Comparison of ENCODE assay signal across 8 cellular contexts in the genomic region with DNA sequence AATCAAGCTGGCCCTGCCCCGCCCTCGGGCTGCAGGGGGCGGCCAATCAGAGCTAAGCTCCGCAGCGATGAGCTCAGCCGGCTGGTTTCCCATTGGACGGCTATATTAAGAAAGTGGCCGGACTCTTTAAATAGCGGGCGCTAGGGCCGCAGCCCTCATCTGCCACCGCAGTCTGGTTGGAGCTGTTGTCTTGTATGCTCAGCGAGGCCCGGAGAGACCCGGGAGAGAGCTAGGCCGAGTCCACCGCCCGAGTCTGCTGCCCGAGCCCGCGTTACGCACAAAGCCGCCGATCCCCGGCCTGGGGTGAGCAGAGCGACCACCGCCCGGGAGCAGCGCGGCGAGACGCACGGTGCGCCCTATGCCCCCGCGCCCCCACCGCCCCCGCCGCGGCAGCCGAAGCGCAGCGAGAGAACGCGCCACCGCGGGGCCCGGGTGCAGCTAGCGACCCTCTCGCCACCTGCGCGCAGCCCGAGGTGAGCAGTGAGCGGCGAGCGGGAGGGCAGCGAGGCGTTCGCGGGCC. TPM values are rescaled to one million over a fixed set of nuclear protein-coding genes. Genes with fewer than 3 reads are reported as not detected.
DNase-seq lines count a peak whose midpoint lies in the region; ATAC-seq and TF ChIP-seq lines count a peak whose summit lies in the region.

TSS of gene RHOB (plus strand) at position 158 of the 520 bp plus-strand sequence. CDS start 392 bp downstream, outside the sequence.

- peak within 1 kb of the TSS; percentile 95 to 99 (median 98) for H3K27ac ChIP-seq in adrenal gland
- peak within 1 kb of the TSS; percentile 89 for H3K27ac ChIP-seq in trophoblast cell (ENCODE audit: low read depth, low read length)
- peak within 1 kb of the TSS; percentile 95 to 99 (median 98) for H3K27ac ChIP-seq in tibial nerve

- H2BK12ac ChIP-seq in trophoblast cell (ENCODE audit: low read length), result peak within 1 kb of the TSS; percentile 98

- peaks cover 23% of the 10 kb centered on the region for H3K79me2 ChIP-seq in trophoblast cell (ENCODE audit: control insufficient read depth, insufficient read depth, low read length, poor library complexity)

- TF ChIP-seq EP300 in tibial nerve (IDR thresholded peaks at IDR 0.05), result peak; percentile 80 to 100

- peaks cover 0 to 12% (median 2%) of the 10 kb centered on the region in 3 donors for H3K4me1 Mint-ChIP-seq in T-cell

- CTCF ChIA-PET in T-cell (lab: Charles Lee), result interaction anchor here (0.6 to 1.9 kb wide), 12 partner anchors 10 to 215 kb away, joined by 3 to 20 read pairs (median 3); partner anchors contain the start of gene HS1BP3 (in 2 of the 2)

- peak within 1 kb of the TSS; percentile 84 for H3K14ac ChIP-seq in trophoblast cell (ENCODE audit: low read length)

- peaks cover 34% of the 10 kb centered on the region for H3K79me1 ChIP-seq in trophoblast cell (ENCODE audit: low read length)

- ATAC-seq in HG02678 (IDR thresholded peaks at IDR 0.05; ENCODE audit: unreplicated experiment), result peak; percentile 97
- ATAC-seq in T-cell (replicated peaks in 1 of 4), result peak; percentile 92 to 97 (median 96)

- intact Hi-C loops in adrenal gland (cut with DNase I), result loop anchor here in 1 of 2 donors (5.0 kb wide), 1 partner anchor 190 kb away; no protein-coding TSS in a partner anchor
- intact Hi-C loops in cardiac septum (cut with DNase I), result loop anchor here (1.0 kb wide), 1 partner anchor 175 kb away; no protein-coding TSS in a partner anchor

- H3K27me3 ChIP-seq in adrenal gland, result no peaks in the 10 kb centered on the region
- no peaks in the 10 kb centered on the region for H3K27me3 ChIP-seq in trophoblast cell (ENCODE audit: insufficient read depth, low read length)
- H3K27me3 ChIP-seq in tibial nerve, result no peaks in the 10 kb centered on the region

- peak within 1 kb of the TSS; percentile 97 for H2AK5ac ChIP-seq in trophoblast cell (ENCODE audit: low read length)

- H3K4me2 ChIP-seq in trophoblast cell (ENCODE audit: low read length), result peak within 1 kb of the TSS; percentile 87

- H3K4me1 ChIP-seq in adrenal gland (replicated peaks in 1 of 2) (peaks cover 40% of the 10 kb centered on the region in 2 donors), trophoblast cell (ENCODE audit: control insufficient read depth in 1 of 2, insufficient read depth in 2 of 2, low read length in 2 of 2) (peaks cover 20 to 24% of the 10 kb centered on the region in 2 experiments), tibial nerve (peaks cover 0 to 45% (median 11%) of the 10 kb centered on the region in 4 donors)

- peak within 1 kb of the TSS; percentile 85 for H2BK120ac ChIP-seq in trophoblast cell (ENCODE audit: insufficient read depth, low read length, poor library complexity)

- no peaks in the 10 kb centered on the region for H3K9me3 Mint-ChIP-seq in T-cell

- H3K4me3 ChIP-seq in GM12865 (ENCODE audit: low read depth, low read length), result peak within 1 kb of the TSS; percentile 77
- peak within 1 kb of the TSS; percentile 77 to 99 (median 90) for H3K4me3 ChIP-seq in adrenal gland
- H3K4me3 ChIP-seq in trophoblast cell (ENCODE audit: low read depth, low read length), result peak within 1 kb of the TSS; percentile 93
- H3K4me3 ChIP-seq in tibial nerve, result peak within 1 kb of the TSS; percentile 68 to 93 (median 86)

- POLR2A ChIA-PET in T-cell (lab: Charles Lee), result interaction anchor here (0.5 to 2.0 kb wide), 21 partner anchors 9 to 1887 kb away, joined by 3 to 22 read pairs (median 3); partner anchors contain the start of genes HS1BP3 (in 2 of the 2) and LDAH (in 1 of the 2)

- no peaks in the 10 kb centered on the region for H3K9me3 ChIP-seq in adrenal gland (replicated peaks in 1 of 3)
- peaks cover 6% of the 10 kb centered on the region for H3K9me3 ChIP-seq in trophoblast cell (ENCODE audit: insufficient read depth, low read depth, low read length)
- no peaks in the 10 kb centered on the region for H3K9me3 ChIP-seq in tibial nerve

- DNase-seq in GM12865 (ENCODE audit: low read depth), result peak; percentile 98
- peak; percentile 99 to 100 (median 99) for DNase-seq in NCI-H1417 (lab: John Stamatoyannopoulos, UW)
- peak; percentile 55 to 88 (median 81) for DNase-seq in T-cell
- peak; percentile 97 to 100 (median 99) for DNase-seq in adrenal gland
- peak; percentile 98 for DNase-seq in cardiac septum (ENCODE audit: low spot score)
- peak; percentile 99 to 100 for DNase-seq in trophoblast cell
- peak; percentile 96 to 99 for DNase-seq in tibial nerve (ENCODE audit: low spot score in 2 of 2)

- peak within 1 kb of the TSS; percentile 76 to 81 (median 78) for H3K4me3 Mint-ChIP-seq in T-cell

- TF ChIP-seq CTCF in GM12865 (IDR thresholded peaks at IDR 0.05; ENCODE audit: insufficient read depth, low read depth, low read length, missing control alignments), result no peak
- peak in 1 of 6 experiments; percentile 36 for TF ChIP-seq CTCF in adrenal gland (IDR thresholded peaks at IDR 0.05)
- peak in 2 of 5 experiments; percentile 59 to 61 for TF ChIP-seq CTCF in tibial nerve (IDR thresholded peaks at IDR 0.05)

- H3K36me3 Mint-ChIP-seq in T-cell, result no peaks in the 10 kb centered on the region

- peak within 1 kb of the TSS; percentile 99 for H3K18ac ChIP-seq in trophoblast cell (ENCODE audit: low read length)

- whole genome bisulfite sequencing in adrenal gland, 4 donors, result 0 to 1% (median 0%) methylated on average over 2 to 60 of the region's 60 CpGs
- no CpG with 5 or more reads among the region's 60 CpGs for WGBS in trophoblast cell (ENCODE audit: extremely low coverage, insufficient coverage, insufficient read length)
- WGBS in tibial nerve, 2 donors, result 0% methylated on average over 2 to 11 of the region's 60 CpGs

- peak within 1 kb of the TSS; percentile 93 for H3K4ac ChIP-seq in trophoblast cell (ENCODE audit: low read depth, low read length)

- TF ChIP-seq POLR2A in adrenal gland (IDR thresholded peaks at IDR 0.05) (peak; percentile 100), tibial nerve (IDR thresholded peaks at IDR 0.05) (peak; percentile 99)

- H3K27ac Mint-ChIP-seq in T-cell, result no peak within 1 kb of the TSS

- peak within 1 kb of the TSS; percentile 63 for H4K12ac ChIP-seq in trophoblast cell (ENCODE audit: low read depth, low read length)

- H2AFZ ChIP-seq in trophoblast cell (ENCODE audit: insufficient read depth, low read length, poor library complexity), result peak within 1 kb of the TSS; percentile 43

- no peak within 1 kb of the TSS for H3K23ac ChIP-seq in trophoblast cell (ENCODE audit: low read length)

- H3K36me3 ChIP-seq in adrenal gland (replicated peaks in 1 of 2) (peaks cover 0 to 17% of the 10 kb centered on the region in 2 donors), trophoblast cell (ENCODE audit: control insufficient read depth in 1 of 2, insufficient read depth in 2 of 2, low read length in 2 of 2) (peaks cover 13 to 15% of the 10 kb centered on the region in 2 experiments), tibial nerve (peaks cover 8 to 20% (median 9%) of the 10 kb centered on the region in 3 donors)

- H3K27me3 Mint-ChIP-seq in T-cell, result peaks cover under 1 to 29% of the 10 kb centered on the region in 2 donors

- H3K9ac ChIP-seq in trophoblast cell (ENCODE audit: low read length), result peak within 1 kb of the TSS; percentile 95

- H2BK5ac ChIP-seq in trophoblast cell (ENCODE audit: low read depth, low read length, poor library complexity), result peak within 1 kb of the TSS; percentile 86

- peak within 1 kb of the TSS; percentile 91 for H4K91ac ChIP-seq in trophoblast cell (ENCODE audit: low read depth, low read length)

- peak within 1 kb of the TSS; percentile 81 for H4K8ac ChIP-seq in trophoblast cell (ENCODE audit: low read depth, low read length)

RNA-seq across cellular contexts. Expression of gene RHOB, which starts in this region (rescaled TPM):
- 10 to 100 TPM; 11.4 to 42.4 (median 14.7) TPM for total RNA-seq in T-cell
- total RNA-seq in adrenal gland, result 1,000 to 10,000 TPM in 2 of 8 donors, 100 to 1,000 TPM in 6; 299 to 1,281 (median 765) TPM
- 100 to 1,000 TPM; 130 to 271 (median 232) TPM for polyA plus RNA-seq in adrenal gland
- 98.4 TPM for total RNA-seq in cardiac septum
- 220 and 222 TPM in 2 replicates for polyA plus RNA-seq in trophoblast cell (2013)
- total RNA-seq in tibial nerve, result 1,000 to 10,000 TPM; 1,356 to 1,875 (median 1,699) TPM

Comparison
In these comparisons a context has a peak if more than half of its experiments do, and no peak if none do; other contexts are left out.
1. Peak in every context shown above with its lines: DNase-seq, ATAC-seq, H3K4me3 ChIP-seq and H3K27ac ChIP-seq.